Comparison of ENCODE assay signal across 9 cellular contexts in the genomic region with DNA sequence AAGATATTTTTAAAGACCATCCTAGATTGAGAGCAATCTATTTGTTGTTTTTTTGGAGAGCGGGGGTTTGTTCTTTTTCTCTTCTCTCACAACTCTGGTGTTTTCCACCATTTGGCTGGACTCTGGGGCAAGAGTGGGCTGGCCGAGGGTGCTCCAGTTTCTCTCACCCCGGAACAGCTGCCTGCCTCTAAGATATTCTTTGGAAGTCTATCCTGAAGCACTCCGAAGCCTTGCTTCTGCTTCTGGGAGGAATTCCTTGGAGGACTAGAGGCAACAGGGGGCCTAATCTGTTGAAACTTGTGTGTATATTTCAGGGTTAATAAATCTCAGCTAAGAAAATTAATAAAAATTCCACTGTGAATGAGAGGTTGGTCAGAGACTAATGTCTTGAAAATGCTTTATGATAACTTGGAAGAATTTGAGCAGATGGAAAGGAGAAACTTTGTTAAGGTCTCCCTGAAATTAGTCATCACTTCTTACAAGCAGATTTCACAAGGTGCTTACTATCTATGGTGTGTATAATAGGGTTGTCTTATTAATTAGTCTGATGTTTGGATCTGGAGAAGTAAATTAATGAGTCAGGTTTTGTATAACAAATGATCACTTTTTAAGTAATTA. TPM values are rescaled to one million over a fixed set of nuclear protein-coding genes. Genes with fewer than 3 reads are reported as not detected.
A peak's percentile ranks its signal among the peaks of the same experiment; 100 is the strongest.
DNase-seq lines count a peak whose midpoint lies in the region; ATAC-seq, FAIRE-seq and TF ChIP-seq lines count a peak whose summit lies in the region.
"Had no signal": no experiment of that assay in that cellular context is flagged by ENCODE, and none has a peak within 500 bp of the region (broad histone marks: within the 10 kb centered on the region; RNA-seq: fewer than 3 reads in every experiment).

No MANE protein-coding gene starts in this region.

- peak; percentile 14 for FAIRE-seq in GM19239 (lab: Jason Lieb, UNC)

- H2AFZ ChIP-seq in OCI-LY3 (ENCODE audit: low read depth, low read length): no peak overlapping the region

- H3K9me3 ChIP-seq in OCI-LY3 (ENCODE audit: insufficient read depth, low read length) (0 out of 2 replicates have a peak, but pooled peaks cover 1% of the 10 kb centered on the region), gastrocnemius medialis (no peaks in the 10 kb centered on the region)

- H3K4me3 Mint-ChIP-seq in mesothelial cell of epicardium: no peak overlapping the region

- ATAC-seq in gastrocnemius medialis: no peak
- ATAC-seq in GM18505 (IDR thresholded peaks at IDR 0.05; ENCODE audit: unreplicated experiment): no peak
- ATAC-seq in GM19467 (IDR thresholded peaks at IDR 0.05; ENCODE audit: unreplicated experiment): no peak

- H3K36me3 ChIP-seq in OCI-LY3 (replicated peaks; ENCODE audit: low read depth, low read length) (no peaks in the 10 kb centered on the region), gastrocnemius medialis (no peaks in the 10 kb centered on the region)

- intact Hi-C loops in gastrocnemius medialis (cut with DNase I; ENCODE audit: low total_unique reads): loop anchor here (5.0 to 10.0 kb wide), 3 partner anchors 946 to 1309 kb away; partner anchors contain the start of genes FBXL17, FER and SLC25A46

- H3K4me1 Mint-ChIP-seq in mesothelial cell of epicardium: peaks cover 56% of the 10 kb centered on the region

- peak overlapping the region; percentile 100 for H3K27ac ChIP-seq in OCI-LY3 (ENCODE audit: low read length)
- H3K27ac ChIP-seq in epithelial cell of prostate: peak overlapping the region; percentile 68
- peak overlapping the region; percentile 94 to 99 (median 98) for H3K27ac ChIP-seq in gastrocnemius medialis

- peaks cover 83% of the 10 kb centered on the region for H3K79me2 ChIP-seq in OCI-LY3 (ENCODE audit: low read length)

- TF ChIP-seq CTCF in OCI-LY3 (IDR thresholded peaks at IDR 0.05; ENCODE audit: low read depth, low read length) (no peak), gastrocnemius medialis (IDR thresholded peaks at IDR 0.05 in 4 of 5, conservative IDR thresholded peaks at IDR 0.05 in 1 of 5) (no peak), mesothelial cell of epicardium (IDR thresholded peaks at IDR 0.05; ENCODE audit: unreplicated experiment) (no peak)

- no peak for DNase-seq in GM19239 (ENCODE audit: insufficient read length, low spot score)
- no peak for DNase-seq in epithelial cell of prostate (ENCODE audit: low read depth, low spot score)
- DNase-seq in gastrocnemius medialis: no peak
- DNase-seq in NCI-H82 (lab: John Stamatoyannopoulos, UW): no peak
- no peak for DNase-seq in mesothelial cell of epicardium (ENCODE audit: low spot score in 2 of 2, unreplicated experiment in 2 of 2)
- DNase-seq: NCI-H146 had no signal

- H3K36me3 Mint-ChIP-seq in mesothelial cell of epicardium: no peaks in the 10 kb centered on the region

- peaks cover 2% of the 10 kb centered on the region for H3K27me3 Mint-ChIP-seq in mesothelial cell of epicardium (ENCODE audit: low read depth)

- H4K20me1 ChIP-seq in OCI-LY3 (ENCODE audit: insufficient read depth, low read length): peaks cover 8% of the 10 kb centered on the region

- H3K27ac Mint-ChIP-seq in mesothelial cell of epicardium: no peak overlapping the region

- H3K27me3 ChIP-seq in OCI-LY3 (ENCODE audit: low read depth, low read length): no peaks in the 10 kb centered on the region
- no peaks in the 10 kb centered on the region for H3K27me3 ChIP-seq in gastrocnemius medialis

- in situ Hi-C loops in gastrocnemius medialis (cut with MboI; ENCODE audit: low sequenced_read_pairs in 4 of 4): loop anchor here in 2 of 4 donors (10.0 to 25.0 kb wide), 2 partner anchors 71 to 956 kb away; partner anchors contain the start of gene FER (in 1 of the 2)

- no peak for TF ChIP-seq POLR2A in gastrocnemius medialis (IDR thresholded peaks at IDR 0.05)
- no peak for TF ChIP-seq POLR2A in GM18505 (IDR thresholded peaks at IDR 0.05; ENCODE audit: borderline replicate concordance, extremely low read depth, insufficient read depth, insufficient read length)

- peak overlapping the region; percentile 70 for H3K9ac ChIP-seq in OCI-LY3 (ENCODE audit: low read length)

- peak overlapping the region; percentile 90 for H3K4me2 ChIP-seq in OCI-LY3 (ENCODE audit: low read length)

- peaks cover 61% of the 10 kb centered on the region for H3K4me1 ChIP-seq in OCI-LY3 (ENCODE audit: low read length)
- H3K4me1 ChIP-seq in gastrocnemius medialis: peaks cover 62 to 65% of the 10 kb centered on the region in 2 donors

- no peaks in the 10 kb centered on the region for H3K9me3 Mint-ChIP-seq in mesothelial cell of epicardium

- H3K4me3 ChIP-seq in OCI-LY3 (ENCODE audit: low read length) (peak overlapping the region; percentile 99), gastrocnemius medialis (peak overlapping the region in 3 of 4 donors; percentile 31 to 88 (median 38))

RNA-seq across cellular contexts. Expression of gene MAN2A1, which starts 3.9 kb away (rescaled TPM):
- total RNA-seq in gastrocnemius medialis (10 to 100 TPM; 15.0 to 28.6 (median 19.8) TPM), mesothelial cell of epicardium (19.1 to 21.3 TPM (median 20.0 TPM) in 3 replicates)
